Comparison of ENCODE assay signal across 1 cellular context in genomic region chr22:35703861-35704584, GRCh38.
TF ChIP-seq lines count a peak whose summit lies in the region.

No MANE protein-coding gene starts in this region.

TF ChIP-seq in GM23338, 12 proteins besides CTCF, POLR2A, EP300 and RAD21 (continued from another document):
- TF ChIP-seq ZNF462 (CRISPR knock-in tag; IDR thresholded peaks at IDR 0.05), result no peak
- no peak for TF ChIP-seq JUNB (IDR thresholded peaks at IDR 0.05; ENCODE audit: unreplicated experiment)
- no peak for TF ChIP-seq POLR2AphosphoS5 (IDR thresholded peaks at IDR 0.05; ENCODE audit: low read depth)
- no peak for TF ChIP-seq ZNF114 (CRISPR knock-in tag; IDR thresholded peaks at IDR 0.05)
- TF ChIP-seq EZH2 (IDR thresholded peaks at IDR 0.05; ENCODE audit: low read depth, unreplicated experiment), result no peak
